Comparison of ENCODE assay signal across 27 cellular contexts in the genomic region with DNA sequence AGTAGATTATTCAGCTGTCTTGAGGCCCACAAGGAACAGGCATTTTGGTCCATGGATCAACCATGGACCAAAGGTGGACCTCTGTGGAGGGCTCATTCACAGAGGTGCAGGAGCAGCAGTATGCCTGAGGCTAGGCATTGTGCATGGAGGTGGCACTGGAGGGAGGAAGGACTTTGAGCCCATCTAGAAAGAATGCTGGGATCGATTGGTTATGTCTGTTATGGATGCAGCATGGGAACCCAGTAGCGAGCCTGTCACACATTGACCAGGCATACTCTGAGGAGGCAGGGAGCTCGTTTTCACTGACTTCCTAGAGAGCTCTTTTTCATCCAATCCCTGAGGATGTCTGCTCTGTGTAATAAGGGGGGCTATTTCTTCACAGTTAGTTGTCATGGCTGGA.
"Had no signal": no experiment of that assay in that cellular context is flagged by ENCODE, and none has a peak within 500 bp of the region (broad histone marks: within the 10 kb centered on the region; RNA-seq: fewer than 3 reads in every experiment).

No MANE protein-coding gene starts in this region.

- H3K27ac Mint-ChIP-seq: activated B cell treated with CpG ODN at 0.5 μM for 24 hours; activated CD4-positive, alpha-beta memory T cell treated with anti-CD3 and anti-CD28 coated beads for 36 hours; activated CD4-positive, alpha-beta T cell treated with anti-CD3 and anti-CD28 coated beads, Interleukin-2, amount 10 ng/mL, durations not matched to agents 24 days and 14 days; activated naive CD4-positive, alpha-beta T cell treated with anti-CD3 and anti-CD28 coated beads, Interleukin-2, amount 10 ng/mL, durations not matched to agents 7 days and 5 days; activated T-helper 17 cell treated with anti-CD3 and anti-CD28 coated beads, Interleukin-2, amount 50 U/mL, for 72 hours; T-helper 17 cell had no signal

- H3K27me3 ChIP-seq: breast epithelium, Peyer's patch had no signal

- H3K36me3 Mint-ChIP-seq: activated CD4-positive, alpha-beta memory T cell treated with anti-CD3 and anti-CD28 coated beads for 36 hours; activated naive CD4-positive, alpha-beta T cell treated with anti-CD3 and anti-CD28 coated beads, Interleukin-2, amount 10 ng/mL, durations not matched to agents 7 days and 5 days had no signal

- H3K4me3 Mint-ChIP-seq: activated B cell treated with CpG ODN at 0.5 μM for 24 hours; activated CD4-positive, alpha-beta memory T cell treated with anti-CD3 and anti-CD28 coated beads for 36 hours; activated CD4-positive, alpha-beta T cell treated with anti-CD3 and anti-CD28 coated beads, Interleukin-2, amount 10 ng/mL, durations not matched to agents 24 days and 14 days; activated naive CD4-positive, alpha-beta T cell treated with anti-CD3 and anti-CD28 coated beads, Interleukin-2, amount 10 ng/mL, durations not matched to agents 7 days and 5 days; activated T-cell treated with anti-CD3 and anti-CD28 coated beads, Interleukin-2, amount 50 U/mL, for 4 hours; activated T-helper 17 cell treated with anti-CD3 and anti-CD28 coated beads, Interleukin-2, amount 50 U/mL, for 72 hours; T-helper 17 cell had no signal

- ATAC-seq: activated T-cell treated with anti-CD3 and anti-CD28 coated beads, Interleukin-2, amount 50 U/mL, for 4 hours; activated T-helper 17 cell treated with anti-CD3 and anti-CD28 coated beads, Interleukin-2, amount 50 U/mL, for 72 hours; T-helper 17 cell had no signal

- H3K4me1 ChIP-seq: breast epithelium had no signal

- DNase-seq: activated B cell treated with CpG ODN at 0.5 μM for 24 hours; activated CD4-positive, alpha-beta memory T cell treated with anti-CD3 and anti-CD28 coated beads for 36 hours; activated CD4-positive, alpha-beta T cell treated with anti-CD3 and anti-CD28 coated beads for 1 hour; activated CD4-positive, alpha-beta T cell treated with anti-CD3 and anti-CD28 coated beads, Interleukin-2, amount 10 ng/mL, durations not matched to agents 24 days and 14 days; activated CD8-positive, alpha-beta memory T cell treated with anti-CD3 and anti-CD28 coated beads for 24 hours; activated gamma-delta T cell; activated naive CD4-positive, alpha-beta T cell treated with anti-CD3 and anti-CD28 coated beads, Interleukin-2, amount 10 ng/mL, durations not matched to agents 7 days and 5 days; activated T-cell treated with anti-CD3 and anti-CD28 coated beads, Interleukin-2, amount 50 U/mL, for 4 hours; aorta; caudate nucleus; MG63; MV-4-11; NCI-H1105; NCI-H1436; NCI-H1694 treated with DMSO at 0.1 percent for 48 hours; NCI-H2029 treated with DMSO at 0.1 percent for 48 hours; NCI-H345; NCI-H510A; NCI-H526 treated with DMSO at 0.1 percent for 48 hours; NCI-H82; Peyer's patch; SHP77 treated with DMSO at 0.1 percent for 48 hours; T-helper 17 cell; T-helper 9 cell had no signal

- H3K36me3 ChIP-seq: breast epithelium, MG63, Peyer's patch had no signal

- H3K27ac ChIP-seq: breast epithelium, Peyer's patch, RWPE1 had no signal

- H3K9me3 Mint-ChIP-seq: activated B cell treated with CpG ODN at 0.5 μM for 24 hours; activated CD4-positive, alpha-beta memory T cell treated with anti-CD3 and anti-CD28 coated beads for 36 hours; activated CD4-positive, alpha-beta T cell treated with anti-CD3 and anti-CD28 coated beads, Interleukin-2, amount 10 ng/mL, durations not matched to agents 24 days and 14 days; activated naive CD4-positive, alpha-beta T cell treated with anti-CD3 and anti-CD28 coated beads, Interleukin-2, amount 10 ng/mL, durations not matched to agents 7 days and 5 days; activated T-cell treated with anti-CD3 and anti-CD28 coated beads, Interleukin-2, amount 50 U/mL, for 4 hours; activated T-helper 17 cell treated with anti-CD3 and anti-CD28 coated beads, Interleukin-2, amount 50 U/mL, for 72 hours had no signal

- H3K4me3 ChIP-seq: breast epithelium, MG63, Peyer's patch had no signal

- H3K9me3 ChIP-seq: breast epithelium, MG63, Peyer's patch had no signal
